Comparison of ENCODE assay signal across 13 cellular contexts in the genomic region with DNA sequence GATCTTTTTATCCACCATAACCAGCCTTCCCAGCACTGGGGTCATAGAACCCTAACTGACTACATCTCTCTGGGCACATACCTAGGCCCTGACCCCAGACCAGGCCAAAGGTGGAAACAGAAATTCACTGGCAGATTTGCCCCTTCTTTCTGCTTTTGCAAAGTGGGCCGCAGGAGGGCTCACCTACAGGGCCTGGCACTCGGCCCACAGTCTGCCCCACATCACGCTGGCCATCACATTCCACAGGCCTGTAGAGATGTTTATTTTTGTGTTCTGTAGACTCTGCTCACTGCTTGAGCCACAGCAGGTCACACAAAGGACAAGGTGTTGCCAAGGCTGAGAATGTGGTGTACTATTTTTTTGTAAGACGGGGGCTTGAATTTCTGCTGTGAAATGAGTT. TPM values are rescaled to one million over a fixed set of nuclear protein-coding genes. Genes with fewer than 3 reads are reported as not detected.
DNase-seq lines count a peak whose midpoint lies in the region; ATAC-seq and TF ChIP-seq lines count a peak whose summit lies in the region.
"Had no signal": no experiment of that assay in that cellular context is flagged by ENCODE, and none has a peak within 500 bp of the region (broad histone marks: within the 10 kb centered on the region; RNA-seq: fewer than 3 reads in every experiment).

No MANE protein-coding gene starts in this region.

- no peak for TF ChIP-seq POLR2A in sigmoid colon (IDR thresholded peaks at IDR 0.05)
- TF ChIP-seq POLR2A in Peyer's patch (IDR thresholded peaks at IDR 0.05) = no peak

- BruUV-seq in mammary epithelial cell (replicated peaks; lab: Mats Ljungman, UMichigan) = no TSS peak

- H3K27ac ChIP-seq in mammary epithelial cell (ENCODE audit: insufficient read depth, low read depth, low read length) = no peak overlapping the region
- H3K27ac ChIP-seq in left lung = peak overlapping the region; percentile 38 to 77
- H3K27ac ChIP-seq in sigmoid colon = peak overlapping the region; percentile 66 to 82 (median 78)
- H3K27ac ChIP-seq in Peyer's patch = peak overlapping the region in 1 of 4 donors; percentile 67
- no peak overlapping the region for H3K27ac ChIP-seq in osteoblast (ENCODE audit: low read depth, low read length)

- no peaks in the 10 kb centered on the region for H3K79me2 ChIP-seq in mammary epithelial cell (ENCODE audit: insufficient read depth, low read length)
- no peaks in the 10 kb centered on the region for H3K79me2 ChIP-seq in osteoblast (ENCODE audit: insufficient read depth, low read length)

- WGBS in mammary epithelial cell (ENCODE audit: low coverage, missing lambda C conversion rate) = 3% methylated on average over 4 of the region's 4 CpGs
- WGBS in sigmoid colon, 2 donors = 89 to 91% methylated on average over 4 of the region's 4 CpGs

- H3K4me1 ChIP-seq in mammary epithelial cell (ENCODE audit: insufficient read depth, low read length) (peaks cover 34% of the 10 kb centered on the region), left lung (peaks cover 15 to 22% of the 10 kb centered on the region in 2 donors), sigmoid colon (peaks cover 0 to 74% (median 65%) of the 10 kb centered on the region in 4 donors), Peyer's patch (no peaks in the 10 kb centered on the region), osteoblast (ENCODE audit: insufficient read depth, low read length) (peaks cover 32% of the 10 kb centered on the region)

- no peak overlapping the region for H3K4me3 ChIP-seq in mammary epithelial cell (replicated peaks in 1 of 3; ENCODE audit: insufficient read depth in 1 of 3, low read depth in 2 of 3, low read length in 3 of 3)
- no peak overlapping the region for H3K4me3 ChIP-seq in left lung
- H3K4me3 ChIP-seq in sigmoid colon = no peak overlapping the region
- no peak overlapping the region for H3K4me3 ChIP-seq in Peyer's patch
- H3K4me3 ChIP-seq in osteoblast (ENCODE audit: insufficient read depth, low read length) = no peak overlapping the region

- H3K9me3 ChIP-seq in mammary epithelial cell (replicated peaks; ENCODE audit: insufficient read depth, low read length) (no peaks in the 10 kb centered on the region), left lung (no peaks in the 10 kb centered on the region), sigmoid colon (no peaks in the 10 kb centered on the region), Peyer's patch (no peaks in the 10 kb centered on the region), osteoblast (ENCODE audit: low read depth, low read length) (no peaks in the 10 kb centered on the region)

- no peak overlapping the region for H3K4me2 ChIP-seq in mammary epithelial cell (ENCODE audit: insufficient read depth, low read depth, low read length)
- no peak overlapping the region for H3K4me2 ChIP-seq in osteoblast (ENCODE audit: insufficient read depth, low read length)

- dilution Hi-C loops in mammary epithelial cell (cut with HindIII; ENCODE audit: low sequenced_read_pairs) = no loop called here

- TF ChIP-seq CTCF in mammary epithelial cell (conservative IDR thresholded peaks at IDR 0.05 in 1 of 2, IDR thresholded peaks at IDR 0.05 in 1 of 2; ENCODE audit: extremely low read depth in 1 of 2, insufficient read depth in 1 of 2, low read depth in 1 of 2, low read length in 2 of 2) (no peak), left lung (IDR thresholded peaks at IDR 0.05) (no peak), sigmoid colon (IDR thresholded peaks at IDR 0.05) (no peak), Peyer's patch (IDR thresholded peaks at IDR 0.05) (no peak), osteoblast (IDR thresholded peaks at IDR 0.05; ENCODE audit: extremely low read depth, low read depth, low read length) (no peak)

- DNase-seq in Caki2 (ENCODE audit: low read depth) (peak; percentile 26), mammary epithelial cell (no peak), left lung (peak; percentile 56 to 80), sigmoid colon (no peak), Peyer's patch (no peak), NCI-H1105 treated with DMSO at 0.1 percent for 48 hours (lab: John Stamatoyannopoulos, UW) (no peak), osteoblast (ENCODE audit: insufficient read length, low spot score, missing footprints) (no peak)
- DNase-seq: activated naive CD8-positive, alpha-beta T cell treated with anti-CD3 and anti-CD28 coated beads, Interleukin-2, amount 10 ng/mL, durations not matched to agents 7 days and 5 days; GOT3; natural killer cell; NCI-H1092 treated with DMSO at 0.1 percent for 48 hours; NCI-H510A had no signal

- ATAC-seq in left lung (peak; percentile 80), GM21367 (IDR thresholded peaks at IDR 0.05; ENCODE audit: unreplicated experiment) (no peak)
- ATAC-seq: natural killer cell had no signal

- intact Hi-C loops in mammary epithelial cell (cut with micrococcal nuclease) = no loop called here
- intact Hi-C loops in left lung (cut with DNase I) = no loop called here
- intact Hi-C loops in sigmoid colon (cut with DNase I) = no loop called here

- no peak for TF ChIP-seq EP300 in sigmoid colon (IDR thresholded peaks at IDR 0.05)

- no peak overlapping the region for H3K9ac ChIP-seq in mammary epithelial cell (ENCODE audit: insufficient read depth, low read length)

- H2AFZ ChIP-seq in mammary epithelial cell (ENCODE audit: low read depth, low read length) (peak overlapping the region; percentile 73), osteoblast (ENCODE audit: low read length) (no peak overlapping the region)

- H3K36me3 ChIP-seq in mammary epithelial cell (ENCODE audit: insufficient read depth, low read length) = no peaks in the 10 kb centered on the region
- H3K36me3 ChIP-seq in left lung = no peaks in the 10 kb centered on the region
- H3K36me3 ChIP-seq in sigmoid colon = no peaks in the 10 kb centered on the region
- H3K36me3 ChIP-seq in Peyer's patch = no peaks in the 10 kb centered on the region
- no peaks in the 10 kb centered on the region for H3K36me3 ChIP-seq in osteoblast (ENCODE audit: insufficient read depth, low read length)

- in situ Hi-C loops in Caki2 (cut with HindIII; ENCODE audit: low pct_unique_long_range_greater_than_20kb, low sequenced_read_pairs) (no loop called here), mammary epithelial cell (cut with MboI; ENCODE audit: low sequenced_read_pairs in 2 of 2) (no loop called here)

- H4K20me1 ChIP-seq in mammary epithelial cell (ENCODE audit: insufficient read depth, low read length) (no peaks in the 10 kb centered on the region), osteoblast (ENCODE audit: insufficient read depth, low read length) (no peaks in the 10 kb centered on the region)

- H3K27me3 ChIP-seq in mammary epithelial cell (ENCODE audit: insufficient read depth, low read length) (no peaks in the 10 kb centered on the region), left lung (no peaks in the 10 kb centered on the region), sigmoid colon (no peaks in the 10 kb centered on the region), Peyer's patch (no peaks in the 10 kb centered on the region), osteoblast (ENCODE audit: insufficient read depth, low read length) (no peaks in the 10 kb centered on the region)

- CTCF ChIA-PET in mammary epithelial cell (lab: Charles Lee; ENCODE audit: low non-redundant PET) = no interaction called here

RNA-seq across cellular contexts. Expression of gene SLC16A12, which starts 58.7 kb away (rescaled TPM):
- total RNA-seq in Caki2 (2014; rRNA removed; shearing (Covaris generic); ENCODE audit: low replicate concordance) = 0.51 and 2.6 TPM in 2 replicates
- total RNA-seq in mammary epithelial cell (under 1 TPM; under 0.01 to 0.07 TPM), left lung (1 to 10 TPM; 1.5 to 6.3 TPM), sigmoid colon (1 to 10 TPM; 1.1 to 3.9 (median 2.2) TPM), Peyer's patch (under 1 TPM in 1 of 4 donors, not detected in 3; 0.38 TPM), osteoblast (under 0.01 TPM in 2 replicates)
- polyA plus RNA-seq in mammary epithelial cell (0.07 TPM), sigmoid colon (under 1 TPM in 2 of 3 donors, not detected in 1; 0.13 to 0.23 TPM)
- polyA minus RNA-seq in mammary epithelial cell = not detected
- total RNA-seq: activated naive CD8-positive, alpha-beta T cell treated with anti-CD3 and anti-CD28 coated beads, Interleukin-2, amount 10 ng/mL, durations not matched to agents 7 days and 5 days; natural killer cell had no signal

Comparison
In these comparisons a context has a peak if more than half of its experiments do, and no peak if none do; other contexts are left out.
1. DNase-seq: peak in Caki2 (single experiment) and left lung (2 of 2); none in mammary epithelial cell (single experiment), sigmoid colon (single experiment), Peyer's patch (0 of 3), NCI-H1105 treated with DMSO at 0.1 percent for 48 hours (single experiment) and osteoblast (single experiment).
2. H3K27ac ChIP-seq: peak in left lung (2 of 2) and sigmoid colon (4 of 4); none in mammary epithelial cell (single experiment) and osteoblast (single experiment).